In genomic region chr22:17164392-17165024, GRCh38 we compare ENCODE assay signal across 13 cellular contexts. TPM values are rescaled to one million over a fixed set of nuclear protein-coding genes. Genes with fewer than 3 reads are reported as not detected.
A peak's percentile ranks its signal among the peaks of the same experiment; 100 is the strongest.
DNase-seq lines count a peak whose midpoint lies in the region; TF ChIP-seq lines count a peak whose summit lies in the region.
"Had no signal": no experiment of that assay in that cellular context is flagged by ENCODE, and none has a peak within 500 bp of the region (broad histone marks: within the 10 kb centered on the region; RNA-seq: fewer than 3 reads in every experiment).

No MANE protein-coding gene starts in this region.

- H3K56ac ChIP-seq in H9 (ENCODE audit: insufficient read length, low read depth, low read length) = no peak overlapping the region

- H3K14ac ChIP-seq in H9 (ENCODE audit: insufficient read depth, low read length) = no peak overlapping the region

- H3K4me3 ChIP-seq in WERI-Rb-1 (ENCODE audit: low read depth, low read length) = no peak overlapping the region

- no peaks in the 10 kb centered on the region for H4K20me1 ChIP-seq in H9 (ENCODE audit: control insufficient read depth, insufficient read depth, insufficient read length)

- H3K4me1 Mint-ChIP-seq in H9 = peaks cover 10 to 12% of the 10 kb centered on the region in 2 experiments
- peaks cover 5% of the 10 kb centered on the region for H3K4me1 Mint-ChIP-seq in activated naive CD4-positive, alpha-beta T cell treated with anti-CD3 and anti-CD28 coated beads for 36 hours (ENCODE audit: low read depth)

- H2BK12ac ChIP-seq in H9 (ENCODE audit: insufficient read length, low read depth, low read length) = no peak overlapping the region

- intact Hi-C loops in activated naive CD4-positive, alpha-beta T cell treated with anti-CD3 and anti-CD28 coated beads for 36 hours (cut with micrococcal nuclease) = no loop called here

- no peaks in the 10 kb centered on the region for H3K36me3 Mint-ChIP-seq in H9 (ENCODE audit: insufficient read depth in 1 of 3, low read depth in 3 of 3)
- no peaks in the 10 kb centered on the region for H3K36me3 Mint-ChIP-seq in activated naive CD4-positive, alpha-beta T cell treated with anti-CD3 and anti-CD28 coated beads for 36 hours (ENCODE audit: low read depth)

- no peak overlapping the region for H2AK5ac ChIP-seq in H9 (ENCODE audit: insufficient read length, low read length)

- H4K8ac ChIP-seq in H9 (replicated peaks; ENCODE audit: insufficient read length, low read depth, low read length) = no peak overlapping the region

- no peak overlapping the region for H2BK20ac ChIP-seq in H9 (ENCODE audit: low read depth, low read length, poor library complexity, severe bottlenecking)

- H2BK120ac ChIP-seq in H9 (ENCODE audit: low read depth, low read length, poor library complexity, severe bottlenecking) = no peak overlapping the region

- H2BK15ac ChIP-seq in H9 (ENCODE audit: low read depth, low read length) = no peak overlapping the region

- no peak overlapping the region for H3K9ac ChIP-seq in H9 (ENCODE audit: extremely low read depth, insufficient read length, low read length)

- H3K23me2 ChIP-seq in H9 (ENCODE audit: insufficient read length, low read depth, low read length, poor library complexity, severe bottlenecking) = peaks cover 4% of the 10 kb centered on the region

- H3K27me3 ChIP-seq in H9 (ENCODE audit: insufficient read depth, low read length) (no peaks in the 10 kb centered on the region), WERI-Rb-1 (ENCODE audit: insufficient read depth, low read depth, severe bottlenecking) (no peaks in the 10 kb centered on the region)

- no peak overlapping the region for H3K23ac ChIP-seq in H9 (ENCODE audit: insufficient read length, low read depth, low read length)

- H3K27ac Mint-ChIP-seq in H9 = 0 out of 7 replicates have a peak overlapping the region, but pooled peaks of 1 of the 3 experiments have one; percentile 46
- no peak overlapping the region for H3K27ac Mint-ChIP-seq in activated naive CD4-positive, alpha-beta T cell treated with anti-CD3 and anti-CD28 coated beads for 36 hours
- H3K27ac Mint-ChIP-seq: CD4-positive, alpha-beta T cell had no signal

- H3K4me1 ChIP-seq in H9 (ENCODE audit: insufficient read depth, low read length) = no peaks in the 10 kb centered on the region

- CTCF ChIA-PET in activated naive CD4-positive, alpha-beta T cell treated with anti-CD3 and anti-CD28 coated beads for 36 hours (lab: Charles Lee) = interaction anchor here (0.6 to 5.4 kb wide), 2 partner anchors 8 to 114 kb away, joined by 5 to 46 read pairs; no protein-coding TSS in a partner anchor

- no peak overlapping the region for H4K91ac ChIP-seq in H9 (ENCODE audit: insufficient read length, low read depth, low read length)

- no peaks in the 10 kb centered on the region for H3K9me3 Mint-ChIP-seq in H9
- H3K9me3 Mint-ChIP-seq in activated naive CD4-positive, alpha-beta T cell treated with anti-CD3 and anti-CD28 coated beads for 36 hours = no peaks in the 10 kb centered on the region
- H3K9me3 Mint-ChIP-seq: CD4-positive, alpha-beta T cell had no signal

- H3K36me3 ChIP-seq in WERI-Rb-1 = peaks cover 2% of the 10 kb centered on the region; the same call in 1 of the 2 replicates

- no peaks in the 10 kb centered on the region for H3K79me1 ChIP-seq in H9 (ENCODE audit: insufficient read depth, low read depth, low read length, poor library complexity, severe bottlenecking)

- no peak overlapping the region for H3K4me3 Mint-ChIP-seq in H9
- H3K4me3 Mint-ChIP-seq in activated naive CD4-positive, alpha-beta T cell treated with anti-CD3 and anti-CD28 coated beads for 36 hours = no peak overlapping the region
- H3K4me3 Mint-ChIP-seq: CD4-positive, alpha-beta T cell had no signal

- H3K4me2 ChIP-seq in H9 (ENCODE audit: insufficient read depth, insufficient read length, low read length) = no peak overlapping the region

- H2AFZ ChIP-seq in H9 (ENCODE audit: low read length) = no peak overlapping the region

- H3K79me2 ChIP-seq in H9 (ENCODE audit: insufficient read depth, low read length) = no peaks in the 10 kb centered on the region

- DNase-seq in AG08395 (ENCODE audit: low spot score) = peak; percentile 22
- peak; percentile 55 for DNase-seq in H9
- DNase-seq in WERI-Rb-1 = no peak
- DNase-seq in iPS-NIHi7 (ENCODE audit: extremely low spot score) = peak; percentile 67
- no peak for DNase-seq in activated CD8-positive, alpha-beta memory T cell treated with anti-CD3 and anti-CD28 coated beads, Interleukin-2, amount 50 U/mL, for 4 hours
- no peak for DNase-seq in NCI-H2227 treated with DMSO at 0.1 percent for 48 hours (lab: John Stamatoyannopoulos, UW)
- no peak for DNase-seq in central memory CD4-positive, alpha-beta T cell
- DNase-seq in activated naive CD4-positive, alpha-beta T cell treated with anti-CD3 and anti-CD28 coated beads for 36 hours = no peak
- DNase-seq: activated CD4-positive, alpha-beta T cell treated with anti-CD3 and anti-CD28 coated beads for 1 hour; activated gamma-delta T cell; CD4-positive, alpha-beta T cell; NCI-H2107; stimulated activated naive CD4-positive, alpha-beta T cell had no signal

- no peak overlapping the region for H4K5ac ChIP-seq in H9 (ENCODE audit: insufficient read length, low read depth, low read length)

- H3K27ac ChIP-seq in H9 (ENCODE audit: insufficient read length, low read depth, low read length) = no peak overlapping the region
- no peak overlapping the region for H3K27ac ChIP-seq in WERI-Rb-1

- H3K9me3 ChIP-seq in H9 (ENCODE audit: control insufficient read depth, low read depth, low read length) (no peaks in the 10 kb centered on the region), WERI-Rb-1 (ENCODE audit: severe bottlenecking) (no peaks in the 10 kb centered on the region)

- H3K18ac ChIP-seq in H9 (ENCODE audit: insufficient read length, low read depth, low read length) = no peak overlapping the region

- TF ChIP-seq CTCF in H9 (conservative IDR thresholded peaks at IDR 0.05) (peak; percentile 77), WERI-Rb-1 (IDR thresholded peaks at IDR 0.05; ENCODE audit: low read depth, low read length) (peak; percentile 37; the same call in 1 of the 2 replicates)

- H2BK5ac ChIP-seq in H9 (ENCODE audit: insufficient read length, low read length) = no peak overlapping the region

- H3K4ac ChIP-seq in H9 (ENCODE audit: low read depth, low read length) = no peak overlapping the region

- no peak overlapping the region for H3T11ph ChIP-seq in H9 (ENCODE audit: low read length)

- no CpG with 5 or more reads among the region's 3 CpGs for WGBS in H9 (ENCODE audit: extremely low coverage, insufficient read length, low lambda C conversion rate)

- H3K27me3 Mint-ChIP-seq in H9 (ENCODE audit: low read depth) = peaks cover 7% of the 10 kb centered on the region
- H3K27me3 Mint-ChIP-seq in activated naive CD4-positive, alpha-beta T cell treated with anti-CD3 and anti-CD28 coated beads for 36 hours (ENCODE audit: low read depth) = no peaks in the 10 kb centered on the region
- H3K27me3 Mint-ChIP-seq: CD4-positive, alpha-beta T cell had no signal

RNA-seq across cellular contexts. Expression of gene HDHD5, which starts 5.4 kb away (rescaled TPM):
- 68.4 and 71.3 TPM in 2 replicates for total RNA-seq in H9 (2021)
- total RNA-seq in activated naive CD4-positive, alpha-beta T cell treated with anti-CD3 and anti-CD28 coated beads for 36 hours = 10 to 100 TPM; 40.1 to 43.7 TPM

RNA-seq across cellular contexts. Expression of gene TMEM121B, which starts 43.3 kb away (rescaled TPM):
- 8.1 and 8.7 TPM in 2 replicates for total RNA-seq in H9 (2021)
- total RNA-seq in activated naive CD4-positive, alpha-beta T cell treated with anti-CD3 and anti-CD28 coated beads for 36 hours = under 1 TPM; 0.19 to 0.22 TPM

RNA-seq across cellular contexts. Expression of gene ADA2, which starts 54.7 kb away (rescaled TPM):
- total RNA-seq in H9 (2021) = 57.2 and 59.3 TPM in 2 replicates
- total RNA-seq in activated naive CD4-positive, alpha-beta T cell treated with anti-CD3 and anti-CD28 coated beads for 36 hours = 1 to 10 TPM; 1.1 to 1.5 TPM

Comparison
In these comparisons a context has a peak if more than half of its experiments do, and no peak if none do; other contexts are left out.
1. DNase-seq: peak in AG08395 (single experiment), H9 (single experiment) and iPS-NIHi7 (single experiment); none in WERI-Rb-1 (single experiment), activated CD8-positive, alpha-beta memory T cell treated with anti-CD3 and anti-CD28 coated beads, Interleukin-2, amount 50 U/mL, for 4 hours (single experiment), NCI-H2227 treated with DMSO at 0.1 percent for 48 hours (single experiment), central memory CD4-positive, alpha-beta T cell (single experiment) and activated naive CD4-positive, alpha-beta T cell treated with anti-CD3 and anti-CD28 coated beads for 36 hours (single experiment).
2. RNA of gene ADA2, which starts 54.7 kb away (total RNA-seq): 57.2 to 59.3 TPM in H9; 1.1 to 1.5 TPM in activated naive CD4-positive, alpha-beta T cell treated with anti-CD3 and anti-CD28 coated beads for 36 hours; every median in the first group is over 10 times any median in the second.